In genomic region chr1:117189726-117190125, GRCh38 we compare ENCODE assay signal across 10 cellular contexts. TPM values are rescaled to one million over a fixed set of nuclear protein-coding genes. Genes with fewer than 3 reads are reported as not detected.
"Had no signal": no experiment of that assay in that cellular context is flagged by ENCODE, and none has a peak within 500 bp of the region (broad histone marks: within the 10 kb centered on the region; RNA-seq: fewer than 3 reads in every experiment).

No MANE protein-coding gene starts in this region.

- H3K9me3 ChIP-seq: HAP-1 had no signal

- H3K4me2 ChIP-seq: GM23338 had no signal

- H3K4me3 ChIP-seq: GM23338, HAP-1, K562 had no signal

- H3K4me1 ChIP-seq: HAP-1 had no signal

- DNase-seq: H7, HFFc6, IMR-90, KG1 had no signal

- H2AFZ ChIP-seq: GM23338 had no signal

- H3K36me3 ChIP-seq: HAP-1 had no signal

- FAIRE-seq: HTR-8/SVneo, K562 had no signal

RNA-seq across cellular contexts. Expression of gene VTCN1, which starts 21.0 kb away (rescaled TPM):
- total RNA-seq: GM23338, H4, H7, HFFc6, HT-29, IMR-90, K562 had no signal
- polyA plus RNA-seq: GM23338, IMR-90, K562 had no signal
